ENCODE assay signal across 17 cellular contexts in the genomic region with DNA sequence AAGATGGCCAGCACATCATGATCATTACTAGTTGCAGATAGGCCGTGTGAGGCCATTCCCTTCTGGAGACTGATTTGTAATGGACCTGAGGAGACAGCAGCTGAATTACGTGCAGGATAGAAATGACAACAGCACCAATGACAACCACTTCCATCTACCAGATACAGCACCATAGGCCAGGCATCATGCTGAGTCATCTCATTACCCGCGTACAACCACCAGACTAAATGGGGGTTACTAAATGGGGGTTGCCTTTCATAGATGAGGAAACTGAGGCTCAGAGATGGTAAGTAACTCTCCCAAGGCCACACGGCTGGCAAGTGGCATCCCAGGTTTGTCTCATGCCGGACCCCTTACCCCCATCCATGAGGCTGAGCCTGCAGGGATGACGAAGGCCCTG. TPM values are rescaled to one million over a fixed set of nuclear protein-coding genes. Genes with fewer than 3 reads are reported as not detected.
DNase-seq lines count a peak whose midpoint lies in the region; ATAC-seq and TF ChIP-seq lines count a peak whose summit lies in the region.
"Had no signal": no experiment of that assay in that cellular context is flagged by ENCODE, and none has a peak within 500 bp of the region (broad histone marks: within the 10 kb centered on the region; RNA-seq: fewer than 3 reads in every experiment).

No MANE protein-coding gene starts in this region.

- H3K36me3 Mint-ChIP-seq in CD14-positive monocyte, result no peaks in the 10 kb centered on the region
- H3K36me3 Mint-ChIP-seq: natural killer cell had no signal

- DNase-seq in GM12865 (ENCODE audit: low read depth) (peak; percentile 47), heart left ventricle (no peak), SK-N-DZ (ENCODE audit: low spot score) (no peak), NCI-H1930 (lab: John Stamatoyannopoulos, UW) (no peak), CD14-positive monocyte (ENCODE audit: low spot score) (no peak)
- DNase-seq: activated CD4-positive, CD25-positive, alpha-beta regulatory T cell; activated T-cell treated with anti-CD3 and anti-CD28 coated beads, Interleukin-2, amount 50 U/mL, for 4 hours; left colon; natural killer cell; NCI-H1694 treated with DMSO at 0.1 percent for 48 hours; NCI-H82 had no signal

- no peaks in the 10 kb centered on the region for H3K9me3 ChIP-seq in heart left ventricle
- H3K9me3 ChIP-seq: SJSA1 had no signal

- H3K27ac ChIP-seq in heart left ventricle, result peak overlapping the region in 10 of 12 donors; percentile 19 to 78 (median 40)
- H3K27ac ChIP-seq: C4-2B, SJSA1 had no signal

- H3K4me1 Mint-ChIP-seq in CD14-positive monocyte, result peaks cover 2% of the 10 kb centered on the region

- intact Hi-C loops in heart left ventricle (cut with DNase I), result no loop called here
- intact Hi-C loops in CD14-positive monocyte (cut with micrococcal nuclease), result no loop called here

- peaks cover 0 to 42% (median 10%) of the 10 kb centered on the region in 12 donors for H3K4me1 ChIP-seq in heart left ventricle
- H3K4me1 ChIP-seq: SJSA1 had no signal

- no peak overlapping the region for H3K27ac Mint-ChIP-seq in CD14-positive monocyte
- H3K27ac Mint-ChIP-seq: natural killer cell had no signal

- TF ChIP-seq CTCF in GM12865 (IDR thresholded peaks at IDR 0.05; ENCODE audit: insufficient read depth, low read depth, low read length, missing control alignments) (no peak), heart left ventricle (IDR thresholded peaks at IDR 0.05) (no peak), CD14-positive monocyte (IDR thresholded peaks at IDR 0.05) (no peak)

- 77 to 85% (median 79%) methylated on average over 7 of the region's 7 CpGs for WGBS in heart left ventricle, 4 donors

- no peaks in the 10 kb centered on the region for H3K27me3 ChIP-seq in heart left ventricle
- H3K27me3 ChIP-seq: SJSA1 had no signal

- TF ChIP-seq POLR2A in heart left ventricle (IDR thresholded peaks at IDR 0.05), result no peak

- H3K4me3 Mint-ChIP-seq in CD14-positive monocyte, result no peak overlapping the region
- H3K4me3 Mint-ChIP-seq: activated T-cell treated with anti-CD3 and anti-CD28 coated beads, Interleukin-2, amount 50 U/mL, for 4 hours; natural killer cell had no signal

- H3K27me3 Mint-ChIP-seq in CD14-positive monocyte (ENCODE audit: low read depth in 3 of 3), result peaks cover 6 to 13% (median 7%) of the 10 kb centered on the region in 3 donors

- H3K4me3 ChIP-seq in GM12865 (ENCODE audit: low read depth, low read length) (no peak overlapping the region), heart left ventricle (no peak overlapping the region)
- H3K4me3 ChIP-seq: SJSA1 had no signal

- H3K9me3 Mint-ChIP-seq in CD14-positive monocyte, result peaks cover 0 to 2% (median 0%) of the 10 kb centered on the region in 7 donors
- H3K9me3 Mint-ChIP-seq: activated T-cell treated with anti-CD3 and anti-CD28 coated beads, Interleukin-2, amount 50 U/mL, for 4 hours; natural killer cell had no signal

- ATAC-seq in GM21381 (IDR thresholded peaks at IDR 0.05; ENCODE audit: unreplicated experiment), result peak; percentile 49
- peak; percentile 72 for ATAC-seq in HG03469 (IDR thresholded peaks at IDR 0.05; ENCODE audit: unreplicated experiment)
- peak in 3 of 4 donors; percentile 35 to 50 (median 36) for ATAC-seq in heart left ventricle
- ATAC-seq in GM19395 (IDR thresholded peaks at IDR 0.05; ENCODE audit: unreplicated experiment), result no peak
- ATAC-seq: activated T-cell treated with anti-CD3 and anti-CD28 coated beads, Interleukin-2, amount 50 U/mL, for 4 hours; left colon; natural killer cell; sciatic nerve had no signal

- H3K36me3 ChIP-seq in heart left ventricle, result no peaks in the 10 kb centered on the region
- H3K36me3 ChIP-seq: SJSA1 had no signal

RNA-seq across cellular contexts. Expression of gene FAM107A, which starts 32.8 kb away (rescaled TPM):
- total RNA-seq in heart left ventricle, result 100 to 1,000 TPM in 3 of 9 donors, 10 to 100 TPM in 6; 24.6 to 144 (median 62.5) TPM
- 10 to 100 TPM; 39.2 to 47.9 TPM for polyA plus RNA-seq in heart left ventricle
- polyA plus RNA-seq in SK-N-DZ (2014; cell fraction: cytosol; rRNA removed), result 0.13 TPM in 1 of 2 replicates, not detected in the other
- 0.15 TPM in 1 of 2 replicates, not detected in the other for polyA plus RNA-seq in SK-N-DZ (2014; cell fraction: nucleus; rRNA removed)
- polyA plus RNA-seq in CD14-positive monocyte, result not detected
- total RNA-seq: activated T-cell treated with anti-CD3 and anti-CD28 coated beads, Interleukin-2, amount 50 U/mL, for 4 hours; natural killer cell; SJSA1 had no signal

RNA-seq across cellular contexts. Expression of gene FAM3D, which starts 56.6 kb away (rescaled TPM):
- not detected for total RNA-seq in heart left ventricle
- polyA plus RNA-seq in heart left ventricle (under 1 TPM in 1 of 2 donors, not detected in 1; 0.06 TPM), CD14-positive monocyte (1 to 10 TPM in 1 of 2 donors, under 1 TPM in 1; 0.71 to 1.9 TPM)
- 0.56 TPM in 1 of 2 replicates, not detected in the other for polyA plus RNA-seq in SK-N-DZ (2014; cell fraction: cytosol; rRNA removed)
- not detected in 2 replicates for polyA plus RNA-seq in SK-N-DZ (2014; cell fraction: nucleus; rRNA removed)
- total RNA-seq: activated T-cell treated with anti-CD3 and anti-CD28 coated beads, Interleukin-2, amount 50 U/mL, for 4 hours; natural killer cell; sciatic nerve; SJSA1 had no signal

Comparison
In these comparisons a context has a peak if more than half of its experiments do, and no peak if none do; other contexts are left out.
1. RNA of gene FAM107A, which starts 32.8 kb away (polyA plus RNA-seq): 39.2 to 47.9 TPM in heart left ventricle; not detected in CD14-positive monocyte; every median in the first group is over 10 times any median in the second.